Comparison of ENCODE assay signal across 22 cellular contexts in the genomic region with DNA sequence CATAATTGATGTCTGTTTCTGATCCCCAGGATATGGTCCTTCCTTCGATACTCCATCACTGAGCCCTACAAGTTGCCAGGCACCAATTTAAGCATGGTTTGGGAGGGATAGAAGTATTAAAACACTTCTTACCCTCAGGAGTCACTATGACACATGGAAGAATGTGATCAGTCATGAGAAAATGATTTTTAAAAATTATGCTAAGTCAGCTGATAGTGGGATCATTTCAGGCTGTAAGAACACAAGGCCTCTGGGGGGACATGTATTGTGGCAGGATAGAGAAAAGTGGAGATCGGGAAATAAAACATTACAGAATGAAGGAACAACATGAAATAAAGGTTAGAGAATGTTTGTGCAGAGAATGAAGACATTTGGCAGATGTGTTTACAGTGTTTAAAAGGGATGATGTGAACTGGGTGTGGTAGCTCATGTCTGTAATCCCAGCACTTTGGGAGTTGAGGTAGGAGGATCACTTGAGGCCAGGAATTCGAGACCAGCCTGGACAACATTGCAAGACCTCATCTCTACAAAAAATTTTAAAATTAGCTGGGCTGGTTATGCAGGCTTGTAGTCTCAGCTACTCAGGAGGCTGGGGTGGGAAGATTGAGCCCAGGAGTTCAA.
A peak's percentile ranks its signal among the peaks of the same experiment; 100 is the strongest.
DNase-seq lines count a peak whose midpoint lies in the region; ATAC-seq and TF ChIP-seq lines count a peak whose summit lies in the region.
"Had no signal": no experiment of that assay in that cellular context is flagged by ENCODE, and none has a peak within 500 bp of the region (broad histone marks: within the 10 kb centered on the region; RNA-seq: fewer than 3 reads in every experiment).

No MANE protein-coding gene starts in this region.

- no peak overlapping the region for H2AFZ ChIP-seq in IMR-90 (replicated peaks; ENCODE audit: low read length, poor library complexity)

- H3K14ac ChIP-seq in IMR-90 (replicated peaks; ENCODE audit: low read depth, low read length): no peak overlapping the region

- H4K5ac ChIP-seq in IMR-90 (ENCODE audit: low read depth, low read length): no peak overlapping the region

- H3K36me3 ChIP-seq in Caco-2 (ENCODE audit: control insufficient read depth, insufficient read depth, low read length) (no peaks in the 10 kb centered on the region), IMR-90 (ENCODE audit: control insufficient read depth, insufficient read depth, low read length) (no peaks in the 10 kb centered on the region)
- H3K36me3 ChIP-seq: BE2C had no signal

- DNase-seq in Caco-2 (no peak), IMR-90 (no peak), fibroblast of villous mesenchyme (ENCODE audit: low read depth) (peak; percentile 21), stromal cell of bone marrow (ENCODE audit: low read depth) (peak; percentile 12), NCI-H748 treated with DMSO at 0.1 percent for 48 hours (lab: John Stamatoyannopoulos, UW) (no peak), GF-D8 (lab: John Stamatoyannopoulos, UW) (no peak)
- DNase-seq: BE2C, DMS153, DND-41, NCI-H1092, NCI-H1417 treated with DMSO at 0.1 percent for 48 hours, NCI-H1694 treated with DMSO at 0.1 percent for 48 hours, NCI-H2081, NCI-H2227 treated with DMSO at 0.1 percent for 48 hours, NCI-H526 treated with DMSO at 0.1 percent for 48 hours, SHP77 treated with DMSO at 0.1 percent for 48 hours had no signal

- H3K36me3 Mint-ChIP-seq in Caco-2 (ENCODE audit: insufficient read depth, unreplicated experiment): no peaks in the 10 kb centered on the region
- H3K36me3 Mint-ChIP-seq: CD14-positive monocyte, IgD-negative memory B cell had no signal

- H3K9me1 ChIP-seq in IMR-90 (ENCODE audit: insufficient read depth, low read length): no peaks in the 10 kb centered on the region

- no peak; the same call in 1 of the 2 replicates for ATAC-seq in IMR-90 (ENCODE audit: low read depth)
- ATAC-seq in HG03354 (IDR thresholded peaks at IDR 0.05; ENCODE audit: poor library complexity, severe bottlenecking, unreplicated experiment): no peak
- ATAC-seq: HCT116, Panc1 had no signal

- POLR2A ChIA-PET in Caco-2 (lab: Charles Lee): no interaction called here
- POLR2A ChIA-PET in IMR-90 (lab: Charles Lee; ENCODE audit: unreplicated experiment): no interaction called here

- peaks cover 0 to 5% of the 10 kb centered on the region in 2 experiments; a peak in 1 of 4 replicates for H3K79me1 ChIP-seq in IMR-90 (ENCODE audit: low read depth in 1 of 2, low read length in 2 of 2)

- TF ChIP-seq RAD21 in IMR-90 (IDR thresholded peaks at IDR 0.05; ENCODE audit: low read length): no peak

- TF ChIP-seq CTCF in Caco-2 (IDR thresholded peaks at IDR 0.05; ENCODE audit: insufficient read depth in 1 of 2, low read depth in 1 of 2, low read length in 1 of 2, severe bottlenecking in 1 of 2, unreplicated experiment in 1 of 2): no peak
- no peak for TF ChIP-seq CTCF in IMR-90 (conservative IDR thresholded peaks at IDR 0.05; ENCODE audit: low read depth, low read length)
- TF ChIP-seq CTCF in fibroblast of villous mesenchyme (IDR thresholded peaks at IDR 0.05; ENCODE audit: insufficient read depth, low read depth, low read length): no peak

- H2BK120ac ChIP-seq in IMR-90 (ENCODE audit: low read depth, low read length): no peak overlapping the region

- no peak overlapping the region for H4K91ac ChIP-seq in IMR-90 (ENCODE audit: insufficient read depth, low read depth, low read length)

- dilution Hi-C loops in IMR-90 (cut with HindIII; ENCODE audit: low sequenced_read_pairs, unreplicated experiment): no loop called here

- intact Hi-C loops in Caco-2 (cut with micrococcal nuclease; ENCODE audit: unreplicated experiment) (no loop called here), IMR-90 (cut with micrococcal nuclease) (no loop called here)

- no peak overlapping the region for H3K27ac ChIP-seq in IMR-90 (ENCODE audit: insufficient read depth, low read length)
- H3K27ac ChIP-seq: SK-N-MC had no signal

- no peak overlapping the region for H3K4me2 ChIP-seq in IMR-90 (ENCODE audit: low read depth, low read length)

- no peak overlapping the region for H3K23ac ChIP-seq in IMR-90 (ENCODE audit: low read depth, low read length)

- H3K4ac ChIP-seq in IMR-90 (ENCODE audit: low read depth, low read length): no peak overlapping the region

- H3K9me3 ChIP-seq in Caco-2: no peaks in the 10 kb centered on the region
- no peaks in the 10 kb centered on the region for H3K9me3 ChIP-seq in IMR-90 (ENCODE audit: control insufficient read depth, insufficient read depth, low read length)
- H3K9me3 ChIP-seq: BE2C had no signal

- peaks cover 29% of the 10 kb centered on the region for H3K4me1 ChIP-seq in Caco-2
- 0 out of 2 replicates have a peak, but pooled peaks cover 2% of the 10 kb centered on the region for H3K4me1 ChIP-seq in IMR-90 (ENCODE audit: control insufficient read depth, insufficient read depth, low read length)
- H3K4me1 ChIP-seq: BE2C had no signal

- peak overlapping the region; percentile 17 for H3K27ac Mint-ChIP-seq in Caco-2 (ENCODE audit: unreplicated experiment)
- H3K27ac Mint-ChIP-seq: CD14-positive monocyte, IgD-negative memory B cell had no signal

- CTCF ChIA-PET in Caco-2 (lab: Charles Lee): no interaction called here
- CTCF ChIA-PET in IMR-90 (lab: Yijun Ruan, JAX): no interaction called here

- H4K20me1 ChIP-seq in IMR-90 (ENCODE audit: insufficient read depth, low read length): no peaks in the 10 kb centered on the region

- H2AK5ac ChIP-seq in IMR-90 (ENCODE audit: low read depth, low read length): no peak overlapping the region

- 71% methylated on average over 1 of the region's 3 CpGs; no CpG with 5 or more reads in 1 of the 2 experiments for WGBS in IMR-90 (ENCODE audit: extremely low coverage in 2 of 2, insufficient read length in 1 of 2), 2 experiments

- H2BK20ac ChIP-seq in IMR-90 (ENCODE audit: low read depth, low read length): no peak overlapping the region

- H3K4me3 Mint-ChIP-seq in Caco-2 (ENCODE audit: unreplicated experiment): no peak overlapping the region
- H3K4me3 Mint-ChIP-seq: CD14-positive monocyte, IgD-negative memory B cell had no signal

- H3K4me1 Mint-ChIP-seq in Caco-2 (ENCODE audit: low read depth, unreplicated experiment): peaks cover 36% of the 10 kb centered on the region
- H3K4me1 Mint-ChIP-seq: CD14-positive monocyte, IgD-negative memory B cell had no signal

- H3K56ac ChIP-seq in IMR-90 (ENCODE audit: extremely low read depth, insufficient read depth, low read length): no peak overlapping the region

- H2BK15ac ChIP-seq in IMR-90 (ENCODE audit: low read depth, low read length): no peak overlapping the region

- in situ Hi-C loops in IMR-90 (cut with MboI; ENCODE audit: low sequenced_read_pairs): no loop called here

- BruUV-seq in Caco-2 (replicated peaks; lab: Mats Ljungman, UMichigan) (no TSS peak), IMR-90 (replicated peaks; lab: Mats Ljungman, UMichigan) (no TSS peak)

- no peak overlapping the region for H4K8ac ChIP-seq in IMR-90 (ENCODE audit: low read depth in 2 of 2, low read length in 2 of 2)

- H3K4me3 ChIP-seq in Caco-2 (ENCODE audit: low read depth, low read length) (no peak overlapping the region), IMR-90 (ENCODE audit: insufficient read depth, low read depth, low read length) (no peak overlapping the region), fibroblast of villous mesenchyme (ENCODE audit: low read depth, low read length) (no peak overlapping the region)
- H3K4me3 ChIP-seq: SK-N-MC had no signal

- no peak overlapping the region for H2BK5ac ChIP-seq in IMR-90 (ENCODE audit: low read depth, low read length, poor library complexity, severe bottlenecking)

- no peaks in the 10 kb centered on the region for H3K9me3 Mint-ChIP-seq in Caco-2 (ENCODE audit: unreplicated experiment)
- H3K9me3 Mint-ChIP-seq: IgD-negative memory B cell had no signal

- H2AK9ac ChIP-seq in IMR-90 (replicated peaks; ENCODE audit: low read depth, low read length, poor library complexity): no peak overlapping the region

- no peaks in the 10 kb centered on the region for H3K27me3 Mint-ChIP-seq in Caco-2 (ENCODE audit: insufficient read depth, unreplicated experiment)

- TF ChIP-seq POLR2A in IMR-90 (IDR thresholded peaks at IDR 0.05; ENCODE audit: low read depth, low read length): no peak

- H3K9ac ChIP-seq in IMR-90 (ENCODE audit: low read depth, low read length): no peak overlapping the region

- no peak overlapping the region for H3K18ac ChIP-seq in IMR-90 (ENCODE audit: low read depth, low read length)

- H3K27me3 ChIP-seq in Caco-2 (replicated peaks; ENCODE audit: control insufficient read depth, insufficient read depth, low read length) (no peaks in the 10 kb centered on the region), IMR-90 (ENCODE audit: control insufficient read depth, insufficient read depth, low read length) (no peaks in the 10 kb centered on the region)
- H3K27me3 ChIP-seq: BE2C had no signal

TF ChIP-seq in IMR-90, 13 proteins besides CTCF, POLR2A, EP300 and RAD21:
- TF ChIP-seq RCOR1 (IDR thresholded peaks at IDR 0.05; ENCODE audit: insufficient replicate concordance, low read length) (no peak), CEBPB (IDR thresholded peaks at IDR 0.05; ENCODE audit: low read depth, low read length) (no peak), NFE2L2 (IDR thresholded peaks at IDR 0.05; ENCODE audit: low read depth, low read length) (no peak), MAFK (IDR thresholded peaks at IDR 0.05; ENCODE audit: low read depth, low read length) (peak; percentile 82)

Comparison
In these comparisons a context has a peak if more than half of its experiments do, and no peak if none do; other contexts are left out.
1. DNase-seq: peak in fibroblast of villous mesenchyme (single experiment) and stromal cell of bone marrow (single experiment); none in Caco-2 (0 of 2), IMR-90 (single experiment), NCI-H748 treated with DMSO at 0.1 percent for 48 hours (single experiment) and GF-D8 (single experiment).